In the genomic region with DNA sequence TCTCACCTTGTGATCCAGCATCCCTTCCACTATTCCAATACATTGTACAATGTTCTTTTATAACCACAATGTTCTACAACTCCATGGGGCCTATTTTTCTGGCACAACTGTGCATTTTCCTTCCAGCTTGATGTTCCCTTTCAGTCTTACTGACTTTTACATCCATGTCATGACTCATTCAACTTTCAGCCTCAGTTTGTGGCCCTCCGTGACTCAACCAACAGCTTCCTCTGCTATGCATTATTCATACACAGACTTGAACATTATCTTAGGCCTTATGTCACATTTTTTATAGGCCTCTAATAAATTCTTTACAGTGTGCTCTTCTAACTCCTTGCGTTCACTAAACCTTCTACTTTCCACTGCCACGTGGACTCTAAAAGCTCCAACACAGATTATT, we compare ENCODE assay signal across 14 cellular contexts.
DNase-seq lines count a peak whose midpoint lies in the region; ATAC-seq, FAIRE-seq and TF ChIP-seq lines count a peak whose summit lies in the region.
"Had no signal": no experiment of that assay in that cellular context is flagged by ENCODE, and none has a peak within 500 bp of the region (broad histone marks: within the 10 kb centered on the region; RNA-seq: fewer than 3 reads in every experiment).

No MANE protein-coding gene starts in this region.

- WGBS in adrenal gland, 4 donors = 52 to 62% (median 57%) methylated on average over 3 of the region's 3 CpGs

- H3K27me3 ChIP-seq in keratinocyte (ENCODE audit: control insufficient read depth, extremely low read depth, insufficient read depth, low read length) = no peaks in the 10 kb centered on the region
- H3K27me3 ChIP-seq in Caco-2 (replicated peaks; ENCODE audit: control insufficient read depth, insufficient read depth, low read length) = no peaks in the 10 kb centered on the region
- no peaks in the 10 kb centered on the region for H3K27me3 ChIP-seq in vagina
- no peaks in the 10 kb centered on the region for H3K27me3 ChIP-seq in adrenal gland
- H3K27me3 ChIP-seq: hepatocyte had no signal

- no peaks in the 10 kb centered on the region for H3K9me1 ChIP-seq in keratinocyte (ENCODE audit: control insufficient read depth, extremely low read depth, insufficient read depth, low read length)

- H2AFZ ChIP-seq in keratinocyte (ENCODE audit: control insufficient read depth, low read length) = peak overlapping the region; percentile 46
- H2AFZ ChIP-seq: hepatocyte, parathyroid adenoma had no signal

- ATAC-seq in stimulated activated memory B cell treated with anti-CD40 and anti-IgM and Interleukin-4, amounts not matched to agents 10 μg/mL and 1 μg/mL and 100 μg/mL, for 72 hours = no peak
- ATAC-seq: T-helper 17 cell had no signal

- DNase-seq in COLO829 (ENCODE audit: low spot score) = peak; percentile 9
- peak; percentile 43 to 51 for DNase-seq in Kasumi-1 (lab: John Stamatoyannopoulos, UW)
- DNase-seq in astrocyte of the cerebellum (ENCODE audit: low read depth) = peak; percentile 87
- DNase-seq in keratinocyte (ENCODE audit: low read depth, low spot score) = peak; percentile 49
- no peak for DNase-seq in Caco-2
- DNase-seq in vagina (ENCODE audit: extremely low spot score in 2 of 2) = no peak
- DNase-seq in adrenal gland = no peak
- DNase-seq: activated naive CD4-positive, alpha-beta T cell treated with anti-CD3 and anti-CD28 coated beads, Interleukin-2, amount 10 ng/mL, durations not matched to agents 7 days and 5 days; NCI-H187 treated with DMSO at 0.1 percent for 48 hours; substantia nigra; T-helper 17 cell had no signal

- H3K4me1 Mint-ChIP-seq in stimulated activated memory B cell treated with anti-CD40 and anti-IgM and Interleukin-4, amounts not matched to agents 10 μg/mL and 1 μg/mL and 100 μg/mL, for 72 hours = no peaks in the 10 kb centered on the region
- H3K4me1 Mint-ChIP-seq in Caco-2 (ENCODE audit: low read depth, unreplicated experiment) = no peaks in the 10 kb centered on the region
- H3K4me1 Mint-ChIP-seq: activated naive CD4-positive, alpha-beta T cell treated with anti-CD3 and anti-CD28 coated beads, Interleukin-2, amount 10 ng/mL, durations not matched to agents 7 days and 5 days; T-helper 17 cell had no signal

- H3K27me3 Mint-ChIP-seq in stimulated activated memory B cell treated with anti-CD40 and anti-IgM and Interleukin-4, amounts not matched to agents 10 μg/mL and 1 μg/mL and 100 μg/mL, for 72 hours = peaks cover 26% of the 10 kb centered on the region
- peaks cover 4% of the 10 kb centered on the region for H3K27me3 Mint-ChIP-seq in Caco-2 (ENCODE audit: insufficient read depth, unreplicated experiment)
- H3K27me3 Mint-ChIP-seq: activated naive CD4-positive, alpha-beta T cell treated with anti-CD3 and anti-CD28 coated beads, Interleukin-2, amount 10 ng/mL, durations not matched to agents 7 days and 5 days; T-helper 17 cell had no signal

- H3K4me3 Mint-ChIP-seq in stimulated activated memory B cell treated with anti-CD40 and anti-IgM and Interleukin-4, amounts not matched to agents 10 μg/mL and 1 μg/mL and 100 μg/mL, for 72 hours = no peak overlapping the region
- no peak overlapping the region for H3K4me3 Mint-ChIP-seq in Caco-2 (ENCODE audit: unreplicated experiment)
- H3K4me3 Mint-ChIP-seq: activated naive CD4-positive, alpha-beta T cell treated with anti-CD3 and anti-CD28 coated beads, Interleukin-2, amount 10 ng/mL, durations not matched to agents 7 days and 5 days; T-helper 17 cell had no signal

- no peaks in the 10 kb centered on the region for H3K79me2 ChIP-seq in keratinocyte (ENCODE audit: control insufficient read depth, insufficient read depth, low read length)
- H3K79me2 ChIP-seq: hepatocyte, parathyroid adenoma had no signal

- dilution Hi-C loops in keratinocyte (cut with MboI; ENCODE audit: extremely low pct_ligation_motif_present, low sequenced_read_pairs) = no loop called here

- no TSS peak for BruUV-seq in Caco-2 (replicated peaks; lab: Mats Ljungman, UMichigan)

- H3K4me3 ChIP-seq in astrocyte of the cerebellum (ENCODE audit: low read depth, low read length) (no peak overlapping the region), keratinocyte (ENCODE audit: control insufficient read depth in 2 of 3, extremely low read depth in 1 of 3, insufficient read depth in 2 of 3, low read depth in 1 of 3, low read length in 3 of 3) (no peak overlapping the region), Caco-2 (ENCODE audit: low read depth, low read length) (no peak overlapping the region), vagina (no peak overlapping the region), adrenal gland (no peak overlapping the region)
- H3K4me3 ChIP-seq: hepatocyte had no signal

- TF ChIP-seq POLR2A in vagina (IDR thresholded peaks at IDR 0.05) (no peak), adrenal gland (IDR thresholded peaks at IDR 0.05) (no peak)

- intact Hi-C loops in Caco-2 (cut with micrococcal nuclease; ENCODE audit: unreplicated experiment) = no loop called here
- intact Hi-C loops in vagina (cut with DNase I) = no loop called here
- intact Hi-C loops in adrenal gland (cut with DNase I) = no loop called here

- POLR2A ChIA-PET in Caco-2 (lab: Charles Lee) = no interaction called here

- H3K27ac Mint-ChIP-seq in stimulated activated memory B cell treated with anti-CD40 and anti-IgM and Interleukin-4, amounts not matched to agents 10 μg/mL and 1 μg/mL and 100 μg/mL, for 72 hours = no peak overlapping the region
- H3K27ac Mint-ChIP-seq in Caco-2 (ENCODE audit: unreplicated experiment) = no peak overlapping the region
- H3K27ac Mint-ChIP-seq: activated naive CD4-positive, alpha-beta T cell treated with anti-CD3 and anti-CD28 coated beads, Interleukin-2, amount 10 ng/mL, durations not matched to agents 7 days and 5 days; T-helper 17 cell had no signal

- CTCF ChIA-PET in Caco-2 (lab: Charles Lee) = no interaction called here

- H3K4me1 ChIP-seq in keratinocyte (ENCODE audit: control insufficient read depth, extremely low read depth, insufficient read depth, low read length) (peaks cover 10% of the 10 kb centered on the region), Caco-2 (no peaks in the 10 kb centered on the region), vagina (no peaks in the 10 kb centered on the region), adrenal gland (replicated peaks in 1 of 2) (no peaks in the 10 kb centered on the region)
- H3K4me1 ChIP-seq: parathyroid adenoma had no signal

- in situ Hi-C loops in astrocyte of the cerebellum (cut with HindIII; ENCODE audit: low sequenced_read_pairs) = no loop called here

- TF ChIP-seq CTCF in astrocyte of the cerebellum (IDR thresholded peaks at IDR 0.05; ENCODE audit: low read depth, low read length, missing control alignments) (no peak), keratinocyte (optimal IDR thresholded peaks at IDR 0.05 in 1 of 3, IDR thresholded peaks at IDR 0.05 in 1 of 3, conservative IDR thresholded peaks at IDR 0.05 in 1 of 3; ENCODE audit: extremely low read depth in 1 of 3, insufficient read depth in 2 of 3, low read length in 3 of 3) (no peak), Caco-2 (IDR thresholded peaks at IDR 0.05; ENCODE audit: insufficient read depth in 1 of 2, low read depth in 1 of 2, low read length in 1 of 2, severe bottlenecking in 1 of 2, unreplicated experiment in 1 of 2) (no peak), vagina (IDR thresholded peaks at IDR 0.05) (no peak), adrenal gland (IDR thresholded peaks at IDR 0.05) (no peak)

- no peak overlapping the region for H3K9ac ChIP-seq in keratinocyte (ENCODE audit: control insufficient read depth, extremely low read depth, insufficient read depth, low read length)
- H3K9ac ChIP-seq: parathyroid adenoma had no signal

- no peaks in the 10 kb centered on the region for H4K20me1 ChIP-seq in keratinocyte (ENCODE audit: control insufficient read depth, extremely low read depth, insufficient read depth, low read length)

- peaks cover 5% of the 10 kb centered on the region for H3K9me3 Mint-ChIP-seq in stimulated activated memory B cell treated with anti-CD40 and anti-IgM and Interleukin-4, amounts not matched to agents 10 μg/mL and 1 μg/mL and 100 μg/mL, for 72 hours
- no peaks in the 10 kb centered on the region for H3K9me3 Mint-ChIP-seq in Caco-2 (ENCODE audit: unreplicated experiment)
- H3K9me3 Mint-ChIP-seq: activated naive CD4-positive, alpha-beta T cell treated with anti-CD3 and anti-CD28 coated beads, Interleukin-2, amount 10 ng/mL, durations not matched to agents 7 days and 5 days had no signal

- FAIRE-seq in keratinocyte (lab: Jason Lieb, UNC) = peak; percentile 98

- H3K27ac ChIP-seq in keratinocyte (ENCODE audit: control insufficient read depth, insufficient read depth, low read length) (no peak overlapping the region), vagina (no peak overlapping the region), adrenal gland (no peak overlapping the region)
- H3K27ac ChIP-seq: hepatocyte, parathyroid adenoma had no signal

- H3K36me3 ChIP-seq in keratinocyte (ENCODE audit: control insufficient read depth in 2 of 2, extremely low read depth in 1 of 2, insufficient read depth in 2 of 2, low read length in 2 of 2) (no peaks in the 10 kb centered on the region), Caco-2 (ENCODE audit: control insufficient read depth, insufficient read depth, low read length) (no peaks in the 10 kb centered on the region), vagina (no peaks in the 10 kb centered on the region), adrenal gland (replicated peaks in 1 of 2) (no peaks in the 10 kb centered on the region)

- H3K36me3 Mint-ChIP-seq in stimulated activated memory B cell treated with anti-CD40 and anti-IgM and Interleukin-4, amounts not matched to agents 10 μg/mL and 1 μg/mL and 100 μg/mL, for 72 hours = no peaks in the 10 kb centered on the region
- no peaks in the 10 kb centered on the region for H3K36me3 Mint-ChIP-seq in Caco-2 (ENCODE audit: insufficient read depth, unreplicated experiment)
- H3K36me3 Mint-ChIP-seq: activated naive CD4-positive, alpha-beta T cell treated with anti-CD3 and anti-CD28 coated beads, Interleukin-2, amount 10 ng/mL, durations not matched to agents 7 days and 5 days had no signal

- H3K4me2 ChIP-seq in keratinocyte (ENCODE audit: control insufficient read depth, extremely low read depth, insufficient read depth, low read depth, low read length) = no peak overlapping the region
- H3K4me2 ChIP-seq: hepatocyte had no signal

- no peaks in the 10 kb centered on the region for H3K9me3 ChIP-seq in keratinocyte (ENCODE audit: control insufficient read depth, low read depth, low read length)
- no peaks in the 10 kb centered on the region for H3K9me3 ChIP-seq in Caco-2
- H3K9me3 ChIP-seq in vagina = no peaks in the 10 kb centered on the region
- H3K9me3 ChIP-seq in adrenal gland (replicated peaks in 1 of 3) = no peaks in the 10 kb centered on the region

Comparison
In these comparisons a context has a peak if more than half of its experiments do, and no peak if none do; other contexts are left out.
1. DNase-seq: peak in COLO829 (single experiment), Kasumi-1 (2 of 2), astrocyte of the cerebellum (single experiment) and keratinocyte (single experiment); none in Caco-2 (0 of 2), vagina (0 of 2) and adrenal gland (0 of 7).